ENCODE assay signal across 8 cellular contexts in the genomic region with DNA sequence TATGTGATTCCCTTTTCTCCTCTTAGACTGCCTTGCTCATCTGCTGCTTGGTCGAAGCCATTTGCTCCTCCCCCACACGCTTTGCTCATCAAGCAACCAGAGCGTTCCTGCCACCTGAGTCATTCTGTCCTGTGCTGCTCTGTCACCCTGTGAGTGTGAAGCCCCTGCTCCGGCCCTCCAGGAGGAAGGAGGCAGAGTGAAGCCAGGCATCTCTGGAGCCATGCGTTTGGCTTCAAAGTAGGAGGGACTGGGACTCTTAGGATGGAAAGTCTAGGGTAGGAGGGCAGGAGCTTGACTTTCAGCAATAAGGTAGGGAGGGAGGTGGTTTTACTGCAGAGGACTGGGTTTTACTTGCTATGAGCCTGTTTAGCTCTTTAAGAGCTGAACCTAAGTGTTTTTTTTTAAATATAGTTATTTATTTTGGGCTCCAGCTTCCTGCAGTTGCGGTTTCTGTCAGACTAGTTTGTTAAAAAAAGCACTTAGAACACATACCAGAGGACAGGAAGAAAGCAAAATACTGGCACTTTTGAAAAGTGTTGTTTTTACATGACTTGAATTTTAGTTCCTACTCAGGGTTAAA.
DNase-seq lines count a peak whose midpoint lies in the region; ATAC-seq and TF ChIP-seq lines count a peak whose summit lies in the region.

No MANE protein-coding gene starts in this region.

- no peak for TF ChIP-seq CTCF in BE2C (IDR thresholded peaks at IDR 0.05; ENCODE audit: low read depth, low read length)
- no peak for TF ChIP-seq CTCF in astrocyte of the cerebellum (IDR thresholded peaks at IDR 0.05; ENCODE audit: low read depth, low read length, missing control alignments)
- TF ChIP-seq CTCF in left lung (IDR thresholded peaks at IDR 0.05), result no peak

- in situ Hi-C loops in astrocyte of the cerebellum (cut with HindIII; ENCODE audit: low sequenced_read_pairs), result no loop called here

- H3K36me3 ChIP-seq in BE2C (no peaks in the 10 kb centered on the region), left lung (no peaks in the 10 kb centered on the region)

- H3K27me3 ChIP-seq in BE2C (peaks cover 3% of the 10 kb centered on the region; the same call in 1 of the 2 replicates), left lung (no peaks in the 10 kb centered on the region)

- DNase-seq in BE2C (peak; percentile 22), T-helper 2 cell (peak in 4 of 5 experiments; percentile 6 to 92 (median 49)), astrocyte of the cerebellum (ENCODE audit: low read depth) (peak; percentile 57), left lung (peak; percentile 75 to 76), NCI-H748 treated with DMSO at 0.1 percent for 48 hours (lab: John Stamatoyannopoulos, UW) (no peak)
- DNase-seq in stimulated activated CD8-positive, alpha-beta memory T cell treated with anti-CD3 and anti-CD28 coated beads, Interleukin-12 subunit alpha, Interleukin-12 subunit beta, amount 100 ng/mL, for 1 hour (ENCODE audit: low read depth), result peak; percentile 41

- intact Hi-C loops in left lung (cut with DNase I), result no loop called here

- no peaks in the 10 kb centered on the region for H3K4me1 ChIP-seq in BE2C
- H3K4me1 ChIP-seq in left lung, result peaks cover 6 to 26% of the 10 kb centered on the region in 2 donors

- H3K4me3 ChIP-seq in BE2C (ENCODE audit: low read depth, low read length), result no peak overlapping the region
- no peak overlapping the region for H3K4me3 ChIP-seq in astrocyte of the cerebellum (ENCODE audit: low read depth, low read length)
- H3K4me3 ChIP-seq in left lung, result no peak overlapping the region

- no peaks in the 10 kb centered on the region for H3K9me3 ChIP-seq in BE2C
- no peaks in the 10 kb centered on the region for H3K9me3 ChIP-seq in left lung

- ATAC-seq in GM19452 (IDR thresholded peaks at IDR 0.05; ENCODE audit: unreplicated experiment) (peak; percentile 90), HG03520 (IDR thresholded peaks at IDR 0.05; ENCODE audit: unreplicated experiment) (peak; percentile 81), left lung (peak; percentile 88)

- peak overlapping the region; percentile 72 to 85 for H3K27ac ChIP-seq in left lung
